18 cellular contexts compared by ENCODE assay signal in the genomic region with DNA sequence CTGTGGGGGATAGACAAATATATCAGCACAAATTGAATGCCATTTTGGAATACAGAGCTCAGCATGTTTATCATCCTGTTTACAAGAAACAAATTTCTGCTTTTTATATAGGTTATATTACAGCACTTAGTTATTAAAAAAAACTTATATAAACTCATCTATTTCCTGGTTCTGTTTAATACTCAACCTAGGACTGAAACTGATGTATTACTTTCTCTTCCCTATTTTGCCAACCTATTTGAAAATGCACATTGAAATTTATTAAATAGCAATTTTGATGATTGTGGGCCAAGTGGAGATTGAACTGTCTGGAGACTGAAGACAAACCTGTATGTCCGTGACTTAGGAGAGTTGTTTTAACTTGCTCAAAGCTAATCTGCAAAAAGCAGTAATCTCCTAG.
A peak's percentile ranks its signal among the peaks of the same experiment; 100 is the strongest.
DNase-seq lines count a peak whose midpoint lies in the region; ATAC-seq and TF ChIP-seq lines count a peak whose summit lies in the region.
"Had no signal": no experiment of that assay in that cellular context is flagged by ENCODE, and none has a peak within 500 bp of the region (broad histone marks: within the 10 kb centered on the region; RNA-seq: fewer than 3 reads in every experiment).

No MANE protein-coding gene starts in this region.

- no peak overlapping the region for H3K4me2 ChIP-seq in smooth muscle cell

- H3K27me3 ChIP-seq in ACC112 (ENCODE audit: insufficient read depth, low read length) = no peaks in the 10 kb centered on the region
- no peaks in the 10 kb centered on the region for H3K27me3 ChIP-seq in smooth muscle cell (ENCODE audit: low read depth)
- no peaks in the 10 kb centered on the region for H3K27me3 ChIP-seq in foreskin keratinocyte

- H3K9ac ChIP-seq in smooth muscle cell (ENCODE audit: low read depth) = no peak overlapping the region

- TF ChIP-seq CTCF in smooth muscle cell (IDR thresholded peaks at IDR 0.05; ENCODE audit: borderline replicate concordance, insufficient read depth, poor library complexity, severe bottlenecking) (no peak), foreskin keratinocyte (conservative IDR thresholded peaks at IDR 0.05) (no peak)

- no peaks in the 10 kb centered on the region for H3F3A ChIP-seq in smooth muscle cell (ENCODE audit: low read depth)

- H3K4me1 ChIP-seq in ACC112 (ENCODE audit: control insufficient read depth, insufficient read depth, low read length, unreplicated experiment) (peaks cover 6% of the 10 kb centered on the region), smooth muscle cell (ENCODE audit: low read depth) (no peaks in the 10 kb centered on the region), foreskin keratinocyte (peaks cover 10% of the 10 kb centered on the region)
- H3K4me1 ChIP-seq: Caco-2 had no signal

- no peak overlapping the region for H3K27ac ChIP-seq in ACC112 (ENCODE audit: low read depth, low read length)
- H3K27ac ChIP-seq in smooth muscle cell (ENCODE audit: low read depth) = no peak overlapping the region
- H3K27ac ChIP-seq in foreskin keratinocyte = no peak overlapping the region
- H3K27ac ChIP-seq: 22Rv1 had no signal

- peak; percentile 84 for ATAC-seq in GM19043 (IDR thresholded peaks at IDR 0.05; ENCODE audit: low read depth, unreplicated experiment)
- peak; percentile 75 for ATAC-seq in HG02642 (IDR thresholded peaks at IDR 0.05; ENCODE audit: poor library complexity, unreplicated experiment)
- peak; percentile 42 for ATAC-seq in HG03432 (IDR thresholded peaks at IDR 0.05; ENCODE audit: unreplicated experiment)
- no peak for ATAC-seq in foreskin keratinocyte
- ATAC-seq: left colon; naive thymus-derived CD8-positive, alpha-beta T cell; right cardiac atrium had no signal

- no peaks in the 10 kb centered on the region for H3K9me3 ChIP-seq in smooth muscle cell (replicated peaks; ENCODE audit: low read depth)
- H3K9me3 ChIP-seq: Caco-2 had no signal

- H2AFZ ChIP-seq in ACC112 (ENCODE audit: low read length, unreplicated experiment) (peak overlapping the region; percentile 48), smooth muscle cell (ENCODE audit: low read depth) (no peak overlapping the region)

- 84% methylated on average over 1 of the region's 1 CpG for WGBS in smooth muscle cell (ENCODE audit: low lambda C conversion rate)

- DNase-seq in smooth muscle cell (lab: John Stamatoyannopoulos, UW; ENCODE audit: unreplicated experiment) (no peak), HK-2 (ENCODE audit: unreplicated experiment) (no peak), foreskin keratinocyte (no peak)
- no peak for DNase-seq in stimulated activated CD4-positive, alpha-beta T cell treated with anti-CD3 and anti-CD28 coated beads, Interleukin-15, amount 100 ng/mL, for 24 hours
- DNase-seq: activated CD4-positive, alpha-beta T cell treated with anti-CD3 and anti-CD28 coated beads, Interleukin-2, amount 10 ng/mL, durations not matched to agents 7 days and 5 days; activated effector memory CD4-positive, alpha-beta T cell treated with anti-CD3 and anti-CD28 coated beads, Interleukin-2, amount 50 U/mL, for 16 hours; Caco-2; head of caudate nucleus; left colon; naive thymus-derived CD8-positive, alpha-beta T cell; NCI-H1417 treated with DMSO at 0.1 percent for 48 hours; NK-92 treated with Interleukin-12 subunit alpha and Interleukin-12 subunit beta, amount 100 ng/mL, for 24 hours; right cardiac atrium had no signal

- H3K4me3 ChIP-seq in ACC112 (ENCODE audit: low read depth, low read length) = no peak overlapping the region
- no peak overlapping the region for H3K4me3 ChIP-seq in smooth muscle cell

- H3K36me3 ChIP-seq in ACC112 (ENCODE audit: insufficient read depth, low read length) (no peaks in the 10 kb centered on the region), smooth muscle cell (ENCODE audit: low read depth) (no peaks in the 10 kb centered on the region)

- H3K79me2 ChIP-seq in ACC112 (ENCODE audit: control insufficient read depth, insufficient read depth, low read length, unreplicated experiment) (no peaks in the 10 kb centered on the region), smooth muscle cell (ENCODE audit: low read depth) (no peaks in the 10 kb centered on the region)

- no peaks in the 10 kb centered on the region for H4K20me1 ChIP-seq in smooth muscle cell (ENCODE audit: low read depth)
